ENCODE assay signal across 23 cellular contexts in the genomic region with DNA sequence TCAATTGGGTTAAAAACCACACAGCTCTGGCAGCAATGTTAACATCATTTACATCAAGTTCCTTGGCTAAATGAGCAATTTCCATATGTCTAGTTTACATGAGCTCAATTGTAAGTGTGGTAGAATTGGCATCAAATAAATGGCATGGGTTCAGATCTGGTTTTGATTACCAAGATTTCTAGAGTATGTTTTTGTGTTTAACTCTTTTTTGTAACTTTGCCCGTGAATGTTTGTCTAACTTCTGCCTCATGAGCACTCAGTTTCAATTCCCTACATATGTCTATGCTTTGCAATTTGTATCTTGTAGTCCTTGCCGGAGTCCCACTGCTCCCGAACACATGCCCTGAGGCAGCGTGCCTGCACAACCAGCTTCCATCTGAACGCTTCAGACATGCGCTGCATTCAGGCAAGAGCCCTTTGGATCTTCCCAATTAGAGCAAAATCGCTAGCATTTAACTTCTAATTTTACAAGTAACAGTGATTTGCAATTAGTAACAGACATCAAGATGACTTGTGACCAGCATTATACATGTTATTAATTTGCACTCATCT.
"Had no signal": no experiment of that assay in that cellular context is flagged by ENCODE, and none has a peak within 500 bp of the region (broad histone marks: within the 10 kb centered on the region; RNA-seq: fewer than 3 reads in every experiment).

No MANE protein-coding gene starts in this region.

- H3K27ac ChIP-seq: heart right ventricle, lower lobe of right lung, right lobe of liver, skin epidermis, tibial nerve, uterus had no signal

- H3K36me3 Mint-ChIP-seq: activated naive CD4-positive, alpha-beta T cell treated with anti-CD3 and anti-CD28 coated beads, Interleukin-2, amount 10 ng/mL, durations not matched to agents 7 days and 5 days; brain had no signal

- H3K4me3 Mint-ChIP-seq: activated CD4-positive, alpha-beta memory T cell treated with anti-CD3 and anti-CD28 coated beads, Interleukin-2, amount 10 ng/mL, durations not matched to agents 7 days and 5 days; activated CD4-positive, alpha-beta T cell treated with anti-CD3 and anti-CD28 coated beads, Interleukin-2, amount 10 ng/mL, durations not matched to agents 24 days and 14 days; activated naive CD4-positive, alpha-beta T cell treated with anti-CD3 and anti-CD28 coated beads, Interleukin-2, amount 10 ng/mL, durations not matched to agents 7 days and 5 days; activated naive CD8-positive, alpha-beta T cell treated with anti-CD3 and anti-CD28 coated beads, Interleukin-2, amount 50 U/mL, for 24 hours; activated T-cell treated with anti-CD3 and anti-CD28 coated beads, Interleukin-2, amount 50 U/mL, for 72 hours; brain; nephron progenitor cell; stimulated activated naive CD8-positive, alpha-beta T cell treated with anti-CD3 and anti-CD28 coated beads, Interleukin-15, amount 100 ng/mL, for 72 hours had no signal

- H3K4me1 ChIP-seq: lower lobe of right lung, right lobe of liver, tibial nerve, uterus had no signal

- H3K4me1 Mint-ChIP-seq: activated CD4-positive, alpha-beta memory T cell treated with anti-CD3 and anti-CD28 coated beads, Interleukin-2, amount 10 ng/mL, durations not matched to agents 7 days and 5 days; activated CD4-positive, alpha-beta T cell treated with anti-CD3 and anti-CD28 coated beads, Interleukin-2, amount 10 ng/mL, durations not matched to agents 24 days and 14 days; activated naive CD4-positive, alpha-beta T cell treated with anti-CD3 and anti-CD28 coated beads, Interleukin-2, amount 10 ng/mL, durations not matched to agents 7 days and 5 days; activated naive CD8-positive, alpha-beta T cell treated with anti-CD3 and anti-CD28 coated beads, Interleukin-2, amount 50 U/mL, for 24 hours; stimulated activated naive CD8-positive, alpha-beta T cell treated with anti-CD3 and anti-CD28 coated beads, Interleukin-15, amount 100 ng/mL, for 72 hours had no signal

- ATAC-seq: activated naive CD8-positive, alpha-beta T cell treated with anti-CD3 and anti-CD28 coated beads, Interleukin-2, amount 50 U/mL, for 24 hours; activated T-cell treated with anti-CD3 and anti-CD28 coated beads, Interleukin-2, amount 50 U/mL, for 72 hours; left lobe of liver; lower lobe of right lung; mucosa of descending colon; right lobe of liver; stimulated activated naive CD8-positive, alpha-beta T cell treated with anti-CD3 and anti-CD28 coated beads, Interleukin-15, amount 100 ng/mL, for 72 hours had no signal

- H3K4me3 ChIP-seq: heart right ventricle, lower lobe of right lung, mucosa of descending colon, right lobe of liver, skin epidermis, tibial nerve, uterus had no signal

- H3K27me3 ChIP-seq: heart right ventricle, right lobe of liver, tibial nerve, uterus had no signal

- H3K27ac Mint-ChIP-seq: activated CD4-positive, alpha-beta memory T cell treated with anti-CD3 and anti-CD28 coated beads, Interleukin-2, amount 10 ng/mL, durations not matched to agents 7 days and 5 days; activated CD4-positive, alpha-beta T cell treated with anti-CD3 and anti-CD28 coated beads, Interleukin-2, amount 10 ng/mL, durations not matched to agents 24 days and 14 days; activated naive CD4-positive, alpha-beta T cell treated with anti-CD3 and anti-CD28 coated beads, Interleukin-2, amount 10 ng/mL, durations not matched to agents 7 days and 5 days; activated naive CD8-positive, alpha-beta T cell treated with anti-CD3 and anti-CD28 coated beads, Interleukin-2, amount 50 U/mL, for 24 hours; activated T-cell treated with anti-CD3 and anti-CD28 coated beads, Interleukin-2, amount 50 U/mL, for 72 hours; brain; stimulated activated naive CD8-positive, alpha-beta T cell treated with anti-CD3 and anti-CD28 coated beads, Interleukin-15, amount 100 ng/mL, for 72 hours had no signal

- H3K27me3 Mint-ChIP-seq: activated CD4-positive, alpha-beta memory T cell treated with anti-CD3 and anti-CD28 coated beads, Interleukin-2, amount 10 ng/mL, durations not matched to agents 7 days and 5 days; activated CD4-positive, alpha-beta T cell treated with anti-CD3 and anti-CD28 coated beads, Interleukin-2, amount 10 ng/mL, durations not matched to agents 24 days and 14 days; activated naive CD4-positive, alpha-beta T cell treated with anti-CD3 and anti-CD28 coated beads, Interleukin-2, amount 10 ng/mL, durations not matched to agents 7 days and 5 days; activated naive CD8-positive, alpha-beta T cell treated with anti-CD3 and anti-CD28 coated beads, Interleukin-2, amount 50 U/mL, for 24 hours; brain; stimulated activated naive CD8-positive, alpha-beta T cell treated with anti-CD3 and anti-CD28 coated beads, Interleukin-15, amount 100 ng/mL, for 72 hours had no signal

- H3K36me3 ChIP-seq: heart right ventricle, lower lobe of right lung, right lobe of liver, tibial nerve, uterus had no signal

- DNase-seq: activated CD4-positive, alpha-beta memory T cell treated with anti-CD3 and anti-CD28 coated beads, Interleukin-2, amount 10 ng/mL, durations not matched to agents 7 days and 5 days; activated CD4-positive, alpha-beta T cell treated with anti-CD3 and anti-CD28 coated beads, Interleukin-2, amount 10 ng/mL, durations not matched to agents 24 days and 14 days; activated effector memory CD4-positive, alpha-beta T cell treated with anti-CD3 and anti-CD28 coated beads, Interleukin-2, amount 50 U/mL, for 16 hours; activated naive CD4-positive, alpha-beta T cell treated with anti-CD3 and anti-CD28 coated beads, Interleukin-2, amount 10 ng/mL, durations not matched to agents 7 days and 5 days; activated naive CD8-positive, alpha-beta T cell treated with anti-CD3 and anti-CD28 coated beads, Interleukin-2, amount 50 U/mL, for 24 hours; activated T-cell treated with anti-CD3 and anti-CD28 coated beads, Interleukin-2, amount 50 U/mL, for 72 hours; anterior cingulate cortex; dermis blood vessel endothelial cell; effector CD8-positive, alpha-beta T cell; lower lobe of right lung; mesendoderm; mucosa of descending colon; nephron progenitor cell; nucleus accumbens; right lobe of liver; stimulated activated CD4-positive, alpha-beta T cell treated with anti-CD3 and anti-CD28 coated beads, Interleukin-1b, Interleukin-23, amount 100 ng/mL, for 48 hours; stimulated activated naive CD8-positive, alpha-beta T cell treated with anti-CD3 and anti-CD28 coated beads, Interleukin-15, amount 100 ng/mL, for 72 hours; uterus had no signal

- H3K9me3 ChIP-seq: lower lobe of right lung, right lobe of liver, tibial nerve, uterus had no signal

- H3K9me3 Mint-ChIP-seq: activated CD4-positive, alpha-beta T cell treated with anti-CD3 and anti-CD28 coated beads, Interleukin-2, amount 10 ng/mL, durations not matched to agents 24 days and 14 days; nephron progenitor cell had no signal
